Comparison of ENCODE assay signal across 15 cellular contexts in the genomic region with DNA sequence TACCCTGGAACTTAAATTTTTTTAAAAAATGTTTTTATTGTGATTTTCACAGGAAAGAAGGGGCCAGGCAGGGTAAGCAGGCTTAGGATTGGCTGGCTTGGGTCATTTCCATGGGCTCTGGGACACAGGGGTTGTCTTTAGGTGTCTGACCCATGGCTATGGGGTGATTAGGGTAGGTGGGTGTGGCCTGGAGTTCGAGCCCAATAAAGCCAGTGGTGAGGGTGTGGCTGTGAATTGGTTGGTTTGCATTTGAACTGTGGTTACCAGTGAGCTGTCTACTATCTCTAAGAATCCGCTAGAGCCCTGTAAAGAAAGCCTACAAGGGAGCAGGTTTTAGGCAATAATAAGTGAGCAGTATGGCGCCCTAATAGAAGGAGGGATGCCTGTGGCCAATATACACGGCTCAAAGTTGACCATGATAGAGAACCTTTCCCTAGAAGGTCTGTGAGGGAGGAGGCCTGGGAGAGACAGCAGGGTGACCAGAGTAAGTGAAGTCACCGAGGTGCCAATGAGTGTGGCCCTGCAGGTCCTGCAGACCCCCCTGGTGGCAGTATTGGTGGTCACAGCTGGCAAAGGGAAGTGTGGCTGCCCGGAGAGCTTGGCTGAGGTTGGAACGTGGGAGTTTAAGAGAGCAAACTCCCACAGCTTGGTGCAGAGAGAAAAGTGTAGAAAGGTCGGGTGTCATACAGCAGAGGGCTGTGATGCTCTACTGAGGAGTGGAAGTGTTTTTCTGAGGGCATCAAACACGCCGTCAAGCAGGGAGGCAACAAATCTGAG.
"Had no signal": no experiment of that assay in that cellular context is flagged by ENCODE, and none has a peak within 500 bp of the region (broad histone marks: within the 10 kb centered on the region; RNA-seq: fewer than 3 reads in every experiment).

No MANE protein-coding gene starts in this region.

- H3K79me2 ChIP-seq: parathyroid adenoma had no signal

- H2AFZ ChIP-seq: parathyroid adenoma had no signal

- H3K4me3 ChIP-seq: adrenal gland, colonic mucosa, left lung, smooth muscle cell, tibial artery had no signal

- H3K9ac ChIP-seq: parathyroid adenoma had no signal

- H3K27me3 ChIP-seq: adrenal gland, colonic mucosa, left lung, tibial artery had no signal

- H3K27me3 Mint-ChIP-seq: activated B cell treated with CpG ODN at 0.5 μM for 24 hours; activated CD4-positive, alpha-beta T cell treated with anti-CD3 and anti-CD28 coated beads, Interleukin-2, amount 10 ng/mL, durations not matched to agents 7 days and 5 days had no signal

- H3K27ac Mint-ChIP-seq: activated B cell treated with CpG ODN at 0.5 μM for 24 hours; activated CD4-positive, alpha-beta T cell treated with anti-CD3 and anti-CD28 coated beads, Interleukin-2, amount 10 ng/mL, durations not matched to agents 7 days and 5 days; activated naive CD4-positive, alpha-beta T cell treated with anti-CD3 and anti-CD28 coated beads for 36 hours had no signal

- H3K36me3 Mint-ChIP-seq: stimulated activated effector memory CD8-positive, alpha-beta T cell treated with anti-CD3 and anti-CD28 coated beads, Interleukin-12 subunit alpha, Interleukin-12 subunit beta, amount 100 ng/mL, for 72 hours had no signal

- H3K4me1 ChIP-seq: adrenal gland, colonic mucosa, parathyroid adenoma, tibial artery had no signal

- H3K4me2 ChIP-seq: smooth muscle cell had no signal

- H3K9me3 ChIP-seq: adrenal gland, colonic mucosa, left lung, tibial artery had no signal

- H3K4me3 Mint-ChIP-seq: activated B cell treated with CpG ODN at 0.5 μM for 24 hours; activated CD4-positive, alpha-beta T cell treated with anti-CD3 and anti-CD28 coated beads, Interleukin-2, amount 10 ng/mL, durations not matched to agents 7 days and 5 days; activated naive CD4-positive, alpha-beta T cell treated with anti-CD3 and anti-CD28 coated beads for 36 hours; stimulated activated effector memory CD8-positive, alpha-beta T cell treated with anti-CD3 and anti-CD28 coated beads, Interleukin-12 subunit alpha, Interleukin-12 subunit beta, amount 100 ng/mL, for 72 hours had no signal

- ATAC-seq: stimulated activated effector memory CD8-positive, alpha-beta T cell treated with anti-CD3 and anti-CD28 coated beads, Interleukin-12 subunit alpha, Interleukin-12 subunit beta, amount 100 ng/mL, for 72 hours had no signal

- H3K4me1 Mint-ChIP-seq: activated B cell treated with CpG ODN at 0.5 μM for 24 hours; activated CD4-positive, alpha-beta T cell treated with anti-CD3 and anti-CD28 coated beads, Interleukin-2, amount 10 ng/mL, durations not matched to agents 7 days and 5 days had no signal

- H3K36me3 ChIP-seq: adrenal gland, colonic mucosa, left lung, tibial artery had no signal

- DNase-seq: activated B cell treated with CpG ODN at 0.5 μM for 24 hours; activated CD4-positive, alpha-beta T cell treated with anti-CD3 and anti-CD28 coated beads, Interleukin-2, amount 10 ng/mL, durations not matched to agents 7 days and 5 days; activated CD8-positive, alpha-beta memory T cell treated with anti-CD3 and anti-CD28 coated beads for 24 hours; activated naive CD4-positive, alpha-beta T cell treated with anti-CD3 and anti-CD28 coated beads for 36 hours; adrenal gland; colonic mucosa; effector CD4-positive, alpha-beta T cell; foreskin melanocyte; head of caudate nucleus; left lung; T-helper 1 cell; tibial artery had no signal

- H3K27ac ChIP-seq: adrenal gland, colonic mucosa, left lung, parathyroid adenoma, tibial artery had no signal

- H3K9me3 Mint-ChIP-seq: activated B cell treated with CpG ODN at 0.5 μM for 24 hours; activated CD4-positive, alpha-beta T cell treated with anti-CD3 and anti-CD28 coated beads, Interleukin-2, amount 10 ng/mL, durations not matched to agents 7 days and 5 days; activated naive CD4-positive, alpha-beta T cell treated with anti-CD3 and anti-CD28 coated beads for 36 hours; stimulated activated effector memory CD8-positive, alpha-beta T cell treated with anti-CD3 and anti-CD28 coated beads, Interleukin-12 subunit alpha, Interleukin-12 subunit beta, amount 100 ng/mL, for 72 hours had no signal
